10 cellular contexts compared by ENCODE assay signal in the genomic region with DNA sequence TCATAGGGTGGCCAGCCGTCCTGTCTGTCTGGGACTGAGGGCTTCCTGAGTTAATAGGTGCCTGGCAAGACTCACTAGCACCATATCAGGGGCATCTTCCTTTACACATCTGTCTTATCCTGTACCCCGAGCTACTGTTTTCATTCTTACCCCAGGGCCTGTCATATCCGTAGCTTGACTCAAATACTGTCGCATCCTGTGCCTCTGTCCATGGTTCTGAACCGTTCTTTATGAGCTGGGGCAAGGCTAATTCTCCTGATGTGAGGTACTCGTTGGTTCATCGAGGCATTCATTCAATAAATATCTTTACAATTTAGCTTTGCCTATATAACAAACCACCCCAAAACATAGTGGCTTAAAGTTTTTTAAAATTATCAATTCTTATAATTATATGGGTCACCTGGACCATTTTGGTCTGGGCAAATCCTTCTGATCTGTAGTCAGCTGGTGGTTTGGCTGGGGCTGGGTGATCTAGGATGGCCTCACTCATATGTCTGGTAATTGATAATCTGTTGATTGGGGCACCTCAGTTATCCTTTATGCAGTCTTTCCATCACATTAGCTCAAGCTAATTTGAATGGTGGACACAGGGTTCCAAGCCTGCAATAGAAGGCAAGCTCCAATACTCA.
DNase-seq lines count a peak whose midpoint lies in the region; TF ChIP-seq lines count a peak whose summit lies in the region.
"Had no signal": no experiment of that assay in that cellular context is flagged by ENCODE, and none has a peak within 500 bp of the region (broad histone marks: within the 10 kb centered on the region; RNA-seq: fewer than 3 reads in every experiment).

No MANE protein-coding gene starts in this region.

- no peak for TF ChIP-seq CTCF in GM13976 (IDR thresholded peaks at IDR 0.05; ENCODE audit: borderline replicate concordance, control extremely low read depth, extremely low read depth, insufficient read depth, missing control alignments)
- TF ChIP-seq CTCF in astrocyte of the cerebellum (IDR thresholded peaks at IDR 0.05; ENCODE audit: low read depth, low read length, missing control alignments) = no peak

- in situ Hi-C loops in GM13976 (cut with MboI; ENCODE audit: low sequenced_read_pairs, unreplicated experiment) = no loop called here
- in situ Hi-C loops in astrocyte of the cerebellum (cut with HindIII; ENCODE audit: low sequenced_read_pairs) = no loop called here

- DNase-seq in GM13976 (ENCODE audit: low spot score) (peak; percentile 55), RKO (ENCODE audit: low spot score) (peak; percentile 65), astrocyte of the cerebellum (ENCODE audit: low read depth) (peak; percentile 43), myocyte (ENCODE audit: low read depth) (peak; percentile 75), UCSD-AML1 (lab: John Stamatoyannopoulos, UW; ENCODE audit: unreplicated experiment) (no peak), substantia nigra (lab: John Stamatoyannopoulos, UW) (no peak), NCI-H1930 (lab: John Stamatoyannopoulos, UW) (no peak), 8988T (no peak)

- H3K4me3 ChIP-seq in astrocyte of the cerebellum (ENCODE audit: low read depth, low read length) = no peak overlapping the region
- H3K4me3 ChIP-seq: tibial nerve had no signal

- no peak overlapping the region for H3K27ac ChIP-seq in substantia nigra (ENCODE audit: low read depth, low read length, poor library complexity, severe bottlenecking)
- H3K27ac ChIP-seq: epithelial cell of prostate, tibial nerve had no signal

Comparison
In these comparisons a context has a peak if more than half of its experiments do, and no peak if none do; other contexts are left out.
1. DNase-seq: peak in GM13976 (single experiment), RKO (single experiment), astrocyte of the cerebellum (single experiment) and myocyte (single experiment); none in UCSD-AML1 (single experiment), substantia nigra (0 of 49), NCI-H1930 (0 of 2) and 8988T (single experiment).